8 cellular contexts compared by ENCODE assay signal in genomic region chr10:100969175-100970075, GRCh38. TPM values are rescaled to one million over a fixed set of nuclear protein-coding genes. Genes with fewer than 3 reads are reported as not detected.
DNase-seq lines count a peak whose midpoint lies in the region; ATAC-seq and TF ChIP-seq lines count a peak whose summit lies in the region.

TSS of gene SEMA4G (plus strand) at chr10:100969504. CDS start at chr10:100972913, 3,409 bp downstream.

- peak within 1 kb of the TSS; percentile 58 to 62 for H3K4me3 ChIP-seq in cardiac fibroblast (replicated peaks in 1 of 2; ENCODE audit: low read depth in 2 of 2, low read length in 2 of 2)

- peaks cover 10% of the 10 kb centered on the region for H3K4me1 Mint-ChIP-seq in T-helper 1 cell treated with Interleukin-12 subunit alpha and Interleukin-12 subunit beta and Interleukin-4 antibody, amounts not matched to agents 30 μg/mL and 1 μg/mL, for 36 hours (ENCODE audit: low read depth)

- no peak within 1 kb of the TSS for H3K27ac Mint-ChIP-seq in T-helper 1 cell treated with Interleukin-12 subunit alpha and Interleukin-12 subunit beta and Interleukin-4 antibody, amounts not matched to agents 30 μg/mL and 1 μg/mL, for 36 hours

- H3K4me3 Mint-ChIP-seq in T-helper 1 cell treated with Interleukin-12 subunit alpha and Interleukin-12 subunit beta and Interleukin-4 antibody, amounts not matched to agents 30 μg/mL and 1 μg/mL, for 36 hours, result peak within 1 kb of the TSS; percentile 70

- no peaks in the 10 kb centered on the region for H3K9me3 ChIP-seq in ES-I3 (ENCODE audit: control insufficient read depth, insufficient read depth, low read length)

- peak; percentile 88 for TF ChIP-seq CTCF in cardiac fibroblast (IDR thresholded peaks at IDR 0.05; ENCODE audit: low read depth, low read length)

- H3K9ac ChIP-seq in ES-I3 (ENCODE audit: low read depth, low read length), result peak within 1 kb of the TSS; percentile 73

- H3K36me3 ChIP-seq in ES-I3 (ENCODE audit: insufficient read depth, low read length), result no peaks in the 10 kb centered on the region

- ATAC-seq in HG03159 (IDR thresholded peaks at IDR 0.05; ENCODE audit: unreplicated experiment), result peak; percentile 76
- ATAC-seq in GM21576 (IDR thresholded peaks at IDR 0.05; ENCODE audit: unreplicated experiment), result no peak

- peaks cover 8% of the 10 kb centered on the region for H3K27me3 Mint-ChIP-seq in T-helper 1 cell treated with Interleukin-12 subunit alpha and Interleukin-12 subunit beta and Interleukin-4 antibody, amounts not matched to agents 30 μg/mL and 1 μg/mL, for 36 hours (ENCODE audit: low read depth)

- peaks cover 3% of the 10 kb centered on the region for H3K36me3 Mint-ChIP-seq in T-helper 1 cell treated with Interleukin-12 subunit alpha and Interleukin-12 subunit beta and Interleukin-4 antibody, amounts not matched to agents 30 μg/mL and 1 μg/mL, for 36 hours (ENCODE audit: low read depth)

- H3K9me3 Mint-ChIP-seq in T-helper 1 cell treated with Interleukin-12 subunit alpha and Interleukin-12 subunit beta and Interleukin-4 antibody, amounts not matched to agents 30 μg/mL and 1 μg/mL, for 36 hours, result no peaks in the 10 kb centered on the region

- DNase-seq in cardiac fibroblast (ENCODE audit: low read depth in 2 of 2) (peak; percentile 27 to 33), kidney tubule cell (ENCODE audit: low spot score) (peak; percentile 37), ureter (ENCODE audit: low spot score) (no peak)
- peak; percentile 42 to 45 for DNase-seq in stimulated activated CD4-positive, alpha-beta T cell treated with anti-CD3 and anti-CD28 coated beads, Interleukin-2, amount 100 ng/mL, for 48 hours

- H3K4me1 ChIP-seq in ES-I3 (ENCODE audit: insufficient read depth, low read length), result peaks cover 6% of the 10 kb centered on the region

RNA-seq across cellular contexts. Expression of gene SEMA4G, which starts in this region (rescaled TPM):
- 5.0 TPM for total RNA-seq in ureter
